ENCODE assay signal across 1 cellular context in the genomic region with DNA sequence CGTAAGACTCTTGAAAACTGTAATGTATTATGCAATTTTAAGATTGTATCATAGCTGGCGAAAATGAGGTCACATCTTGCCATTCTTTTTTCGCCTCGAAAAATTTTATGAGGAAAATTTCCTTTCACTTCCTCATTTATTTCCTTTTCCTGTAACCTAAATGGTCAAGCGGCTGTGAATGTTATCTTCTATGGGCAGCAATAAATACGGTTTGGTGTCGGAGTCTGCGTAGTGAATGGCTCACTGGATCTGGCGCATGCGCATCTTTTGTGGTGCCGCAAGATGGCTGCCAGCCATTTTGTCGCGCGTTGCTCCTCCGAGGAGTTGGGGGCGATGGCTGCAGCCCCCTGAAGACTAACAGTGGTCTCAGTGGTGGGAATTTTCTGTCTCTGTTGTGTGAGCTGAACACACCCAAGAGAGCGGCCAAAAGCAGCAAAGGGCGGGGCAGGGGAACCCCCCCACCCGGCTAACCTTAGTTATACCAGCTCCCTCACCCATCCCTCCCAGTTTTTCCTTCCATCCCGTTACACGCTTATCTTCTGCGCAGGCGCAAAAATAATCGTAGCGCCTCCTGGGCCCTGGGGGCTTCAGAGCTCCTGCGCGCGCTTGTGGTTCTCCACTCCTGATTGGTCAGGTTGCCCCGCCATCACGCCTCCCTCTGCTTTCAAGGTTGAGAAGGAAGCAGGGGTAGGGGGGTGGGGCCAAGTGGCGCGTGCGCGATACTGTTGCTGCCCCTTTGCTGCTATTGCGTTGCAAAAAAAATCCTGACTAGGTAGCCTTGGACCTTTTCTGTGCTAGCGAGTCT.
TF ChIP-seq lines count a peak whose summit lies in the region.

A gene (plus strand): TSS at position 722 of the 805 bp plus-strand sequence. CDS start 568 bp downstream, outside the sequence.

TF ChIP-seq in HepG2, 621 proteins besides CTCF, POLR2A, EP300 and RAD21 (continued from another document and continues in another):
- TF ChIP-seq, protein P1, sequence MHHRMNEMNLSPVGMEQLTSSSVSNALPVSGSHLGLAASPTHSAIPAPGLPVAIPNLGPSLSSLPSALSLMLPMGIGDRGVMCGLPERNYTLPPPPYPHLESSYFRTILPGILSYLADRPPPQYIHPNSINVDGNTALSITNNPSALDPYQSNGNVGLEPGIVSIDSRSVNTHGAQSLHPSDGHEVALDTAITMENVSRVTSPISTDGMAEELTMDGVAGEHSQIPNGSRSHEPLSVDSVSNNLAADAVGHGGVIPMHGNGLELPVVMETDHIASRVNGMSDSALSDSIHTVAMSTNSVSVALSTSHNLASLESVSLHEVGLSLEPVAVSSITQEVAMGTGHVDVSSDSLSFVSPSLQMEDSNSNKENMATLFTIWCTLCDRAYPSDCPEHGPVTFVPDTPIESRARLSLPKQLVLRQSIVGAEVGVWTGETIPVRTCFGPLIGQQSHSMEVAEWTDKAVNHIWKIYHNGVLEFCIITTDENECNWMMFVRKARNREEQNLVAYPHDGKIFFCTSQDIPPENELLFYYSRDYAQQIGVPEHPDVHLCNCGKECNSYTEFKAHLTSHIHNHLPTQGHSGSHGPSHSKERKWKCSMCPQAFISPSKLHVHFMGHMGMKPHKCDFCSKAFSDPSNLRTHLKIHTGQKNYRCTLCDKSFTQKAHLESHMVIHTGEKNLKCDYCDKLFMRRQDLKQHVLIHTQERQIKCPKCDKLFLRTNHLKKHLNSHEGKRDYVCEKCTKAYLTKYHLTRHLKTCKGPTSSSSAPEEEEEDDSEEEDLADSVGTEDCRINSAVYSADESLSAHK (CRISPR knock-in tag; IDR thresholded peaks at IDR 0.05; ENCODE audit: borderline replicate concordance) = no peak
- TF ChIP-seq, protein P2, sequence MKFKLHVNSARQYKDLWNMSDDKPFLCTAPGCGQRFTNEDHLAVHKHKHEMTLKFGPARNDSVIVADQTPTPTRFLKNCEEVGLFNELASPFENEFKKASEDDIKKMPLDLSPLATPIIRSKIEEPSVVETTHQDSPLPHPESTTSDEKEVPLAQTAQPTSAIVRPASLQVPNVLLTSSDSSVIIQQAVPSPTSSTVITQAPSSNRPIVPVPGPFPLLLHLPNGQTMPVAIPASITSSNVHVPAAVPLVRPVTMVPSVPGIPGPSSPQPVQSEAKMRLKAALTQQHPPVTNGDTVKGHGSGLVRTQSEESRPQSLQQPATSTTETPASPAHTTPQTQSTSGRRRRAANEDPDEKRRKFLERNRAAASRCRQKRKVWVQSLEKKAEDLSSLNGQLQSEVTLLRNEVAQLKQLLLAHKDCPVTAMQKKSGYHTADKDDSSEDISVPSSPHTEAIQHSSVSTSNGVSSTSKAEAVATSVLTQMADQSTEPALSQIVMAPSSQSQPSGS (CRISPR knock-in tag; IDR thresholded peaks at IDR 0.05) = 0 out of 2 replicates have a peak, but pooled peaks have one; percentile 11
- TF ChIP-seq, protein P3, sequence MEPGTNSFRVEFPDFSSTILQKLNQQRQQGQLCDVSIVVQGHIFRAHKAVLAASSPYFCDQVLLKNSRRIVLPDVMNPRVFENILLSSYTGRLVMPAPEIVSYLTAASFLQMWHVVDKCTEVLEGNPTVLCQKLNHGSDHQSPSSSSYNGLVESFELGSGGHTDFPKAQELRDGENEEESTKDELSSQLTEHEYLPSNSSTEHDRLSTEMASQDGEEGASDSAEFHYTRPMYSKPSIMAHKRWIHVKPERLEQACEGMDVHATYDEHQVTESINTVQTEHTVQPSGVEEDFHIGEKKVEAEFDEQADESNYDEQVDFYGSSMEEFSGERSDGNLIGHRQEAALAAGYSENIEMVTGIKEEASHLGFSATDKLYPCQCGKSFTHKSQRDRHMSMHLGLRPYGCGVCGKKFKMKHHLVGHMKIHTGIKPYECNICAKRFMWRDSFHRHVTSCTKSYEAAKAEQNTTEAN (CRISPR knock-in tag; conservative IDR thresholded peaks at IDR 0.05) = peak; percentile 55; the same call in 1 of the 2 replicates
- no peak for TF ChIP-seq AHR (CRISPR knock-in tag; IDR thresholded peaks at IDR 0.05)
- TF ChIP-seq, protein P4, sequence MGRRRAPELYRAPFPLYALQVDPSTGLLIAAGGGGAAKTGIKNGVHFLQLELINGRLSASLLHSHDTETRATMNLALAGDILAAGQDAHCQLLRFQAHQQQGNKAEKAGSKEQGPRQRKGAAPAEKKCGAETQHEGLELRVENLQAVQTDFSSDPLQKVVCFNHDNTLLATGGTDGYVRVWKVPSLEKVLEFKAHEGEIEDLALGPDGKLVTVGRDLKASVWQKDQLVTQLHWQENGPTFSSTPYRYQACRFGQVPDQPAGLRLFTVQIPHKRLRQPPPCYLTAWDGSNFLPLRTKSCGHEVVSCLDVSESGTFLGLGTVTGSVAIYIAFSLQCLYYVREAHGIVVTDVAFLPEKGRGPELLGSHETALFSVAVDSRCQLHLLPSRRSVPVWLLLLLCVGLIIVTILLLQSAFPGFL (CRISPR knock-in tag; IDR thresholded peaks at IDR 0.05) = no peak
- no peak; the same call in 1 of the 2 replicates for TF ChIP-seq ETV5 (CRISPR knock-in tag; IDR thresholded peaks at IDR 0.05; ENCODE audit: borderline replicate concordance)
- no peak for TF ChIP-seq ZNF672 (CRISPR knock-in tag; IDR thresholded peaks at IDR 0.05)
- TF ChIP-seq PHF20 (CRISPR knock-in tag; IDR thresholded peaks at IDR 0.05) = 0 out of 2 replicates have a peak, but pooled peaks have one; percentile 11
- TF ChIP-seq ZNF430 (CRISPR knock-in tag; IDR thresholded peaks at IDR 0.05) = 0 out of 2 replicates have a peak, but pooled peaks have one; percentile 16
- TF ChIP-seq ZSCAN29 (CRISPR knock-in tag; conservative IDR thresholded peaks at IDR 0.05) = no peak
- no peak for TF ChIP-seq NCOA5 (CRISPR knock-in tag; IDR thresholded peaks at IDR 0.05)
- TF ChIP-seq ZNF556 (CRISPR knock-in tag; IDR thresholded peaks at IDR 0.05; ENCODE audit: borderline replicate concordance) = no peak; the same call in 1 of the 2 replicates
- TF ChIP-seq IKZF1 (IDR thresholded peaks at IDR 0.05) = no peak
- peak; percentile 29 for TF ChIP-seq ELF1 (CRISPR knock-in tag; IDR thresholded peaks at IDR 0.05)
- TF ChIP-seq, protein P5, sequence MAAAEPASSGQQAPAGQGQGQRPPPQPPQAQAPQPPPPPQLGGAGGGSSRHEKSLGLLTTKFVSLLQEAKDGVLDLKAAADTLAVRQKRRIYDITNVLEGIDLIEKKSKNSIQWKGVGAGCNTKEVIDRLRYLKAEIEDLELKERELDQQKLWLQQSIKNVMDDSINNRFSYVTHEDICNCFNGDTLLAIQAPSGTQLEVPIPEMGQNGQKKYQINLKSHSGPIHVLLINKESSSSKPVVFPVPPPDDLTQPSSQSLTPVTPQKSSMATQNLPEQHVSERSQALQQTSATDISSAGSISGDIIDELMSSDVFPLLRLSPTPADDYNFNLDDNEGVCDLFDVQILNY (CRISPR knock-in tag; conservative IDR thresholded peaks at IDR 0.05) = peak; percentile 66
- no peak for TF ChIP-seq FOXP1 (IDR thresholded peaks at IDR 0.05)
- no peak for TF ChIP-seq FOXP1 (CRISPR knock-in tag; IDR thresholded peaks at IDR 0.05)
- peak; percentile 66 for TF ChIP-seq CREM (IDR thresholded peaks at IDR 0.05)
- no peak for TF ChIP-seq CREM (CRISPR knock-in tag; IDR thresholded peaks at IDR 0.05)
- peak; percentile 72 for TF ChIP-seq GATAD1 (CRISPR knock-in tag; IDR thresholded peaks at IDR 0.05)
- TF ChIP-seq KLF9 (CRISPR knock-in tag; IDR thresholded peaks at IDR 0.05; ENCODE audit: low read depth) = no peak
- no peak for TF ChIP-seq ATM (IDR thresholded peaks at IDR 0.05; ENCODE audit: borderline replicate concordance)
- no peak for TF ChIP-seq PCBP2 (optimal IDR thresholded peaks at IDR 0.05; ENCODE audit: low read depth, low read length, poor library complexity, severe bottlenecking)
- TF ChIP-seq ZNF777 (CRISPR knock-in tag; IDR thresholded peaks at IDR 0.05) = no peak
- TF ChIP-seq, protein P6, sequence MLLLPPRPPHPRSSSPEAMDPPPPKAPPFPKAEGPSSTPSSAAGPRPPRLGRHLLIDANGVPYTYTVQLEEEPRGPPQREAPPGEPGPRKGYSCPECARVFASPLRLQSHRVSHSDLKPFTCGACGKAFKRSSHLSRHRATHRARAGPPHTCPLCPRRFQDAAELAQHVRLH (CRISPR knock-in tag; IDR thresholded peaks at IDR 0.05; ENCODE audit: borderline replicate concordance, low read depth) = no peak
- TF ChIP-seq, protein P7, sequence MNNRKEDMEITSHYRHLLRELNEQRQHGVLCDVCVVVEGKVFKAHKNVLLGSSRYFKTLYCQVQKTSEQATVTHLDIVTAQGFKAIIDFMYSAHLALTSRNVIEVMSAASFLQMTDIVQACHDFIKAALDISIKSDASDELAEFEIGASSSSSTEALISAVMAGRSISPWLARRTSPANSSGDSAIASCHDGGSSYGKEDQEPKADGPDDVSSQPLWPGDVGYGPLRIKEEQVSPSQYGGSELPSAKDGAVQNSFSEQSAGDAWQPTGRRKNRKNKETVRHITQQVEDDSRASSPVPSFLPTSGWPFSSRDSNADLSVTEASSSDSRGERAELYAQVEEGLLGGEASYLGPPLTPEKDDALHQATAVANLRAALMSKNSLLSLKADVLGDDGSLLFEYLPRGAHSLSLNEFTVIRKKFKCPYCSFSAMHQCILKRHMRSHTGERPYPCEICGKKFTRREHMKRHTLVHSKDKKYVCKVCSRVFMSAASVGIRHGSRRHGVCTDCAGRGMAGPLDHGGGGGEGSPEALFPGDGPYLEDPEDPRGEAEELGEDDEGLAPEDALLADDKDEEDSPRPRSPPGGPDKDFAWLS (CRISPR knock-in tag; IDR thresholded peaks at IDR 0.05; ENCODE audit: borderline replicate concordance) = no peak
- peak; percentile 43; the same call in 1 of the 2 replicates for TF ChIP-seq ATF1 (CRISPR knock-in tag; IDR thresholded peaks at IDR 0.05)
- no peak for TF ChIP-seq ZNF615 (CRISPR knock-in tag; IDR thresholded peaks at IDR 0.05; ENCODE audit: borderline replicate concordance)
- TF ChIP-seq ZNF530 (CRISPR knock-in tag; IDR thresholded peaks at IDR 0.05; ENCODE audit: low read depth) = no peak
- TF ChIP-seq SRSF4 (IDR thresholded peaks at IDR 0.05; ENCODE audit: low read depth, low read length, poor library complexity, severe bottlenecking) = no peak
- TF ChIP-seq, protein P8, sequence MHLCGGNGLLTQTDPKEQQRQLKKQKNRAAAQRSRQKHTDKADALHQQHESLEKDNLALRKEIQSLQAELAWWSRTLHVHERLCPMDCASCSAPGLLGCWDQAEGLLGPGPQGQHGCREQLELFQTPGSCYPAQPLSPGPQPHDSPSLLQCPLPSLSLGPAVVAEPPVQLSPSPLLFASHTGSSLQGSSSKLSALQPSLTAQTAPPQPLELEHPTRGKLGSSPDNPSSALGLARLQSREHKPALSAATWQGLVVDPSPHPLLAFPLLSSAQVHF (CRISPR knock-in tag; IDR thresholded peaks at IDR 0.05) = no peak
- TF ChIP-seq SUZ12 (IDR thresholded peaks at IDR 0.05; ENCODE audit: low read depth, low read length) = no peak
- no peak for TF ChIP-seq TCF7L2 (IDR thresholded peaks at IDR 0.05; ENCODE audit: low read depth, low read length)
- no peak for TF ChIP-seq ZNF879 (CRISPR knock-in tag; IDR thresholded peaks at IDR 0.05)
- TF ChIP-seq, protein P9, sequence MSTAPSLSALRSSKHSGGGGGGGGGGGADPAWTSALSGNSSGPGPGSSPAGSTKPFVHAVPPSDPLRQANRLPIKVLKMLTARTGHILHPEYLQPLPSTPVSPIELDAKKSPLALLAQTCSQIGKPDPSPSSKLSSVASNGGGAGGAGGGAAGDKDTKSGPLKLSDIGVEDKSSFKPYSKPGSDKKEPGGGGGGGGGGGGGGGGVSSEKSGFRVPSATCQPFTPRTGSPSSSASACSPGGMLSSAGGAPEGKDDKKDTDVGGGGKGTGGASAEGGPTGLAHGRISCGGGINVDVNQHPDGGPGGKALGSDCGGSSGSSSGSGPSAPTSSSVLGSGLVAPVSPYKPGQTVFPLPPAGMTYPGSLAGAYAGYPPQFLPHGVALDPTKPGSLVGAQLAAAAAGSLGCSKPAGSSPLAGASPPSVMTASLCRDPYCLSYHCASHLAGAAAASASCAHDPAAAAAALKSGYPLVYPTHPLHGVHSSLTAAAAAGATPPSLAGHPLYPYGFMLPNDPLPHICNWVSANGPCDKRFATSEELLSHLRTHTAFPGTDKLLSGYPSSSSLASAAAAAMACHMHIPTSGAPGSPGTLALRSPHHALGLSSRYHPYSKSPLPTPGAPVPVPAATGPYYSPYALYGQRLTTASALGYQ (CRISPR knock-in tag; IDR thresholded peaks at IDR 0.05) = no peak
- TF ChIP-seq ZNF331 (CRISPR knock-in tag; IDR thresholded peaks at IDR 0.05) = no peak
- no peak for TF ChIP-seq HMGA1 (CRISPR knock-in tag; conservative IDR thresholded peaks at IDR 0.05)
- TF ChIP-seq, protein P10, sequence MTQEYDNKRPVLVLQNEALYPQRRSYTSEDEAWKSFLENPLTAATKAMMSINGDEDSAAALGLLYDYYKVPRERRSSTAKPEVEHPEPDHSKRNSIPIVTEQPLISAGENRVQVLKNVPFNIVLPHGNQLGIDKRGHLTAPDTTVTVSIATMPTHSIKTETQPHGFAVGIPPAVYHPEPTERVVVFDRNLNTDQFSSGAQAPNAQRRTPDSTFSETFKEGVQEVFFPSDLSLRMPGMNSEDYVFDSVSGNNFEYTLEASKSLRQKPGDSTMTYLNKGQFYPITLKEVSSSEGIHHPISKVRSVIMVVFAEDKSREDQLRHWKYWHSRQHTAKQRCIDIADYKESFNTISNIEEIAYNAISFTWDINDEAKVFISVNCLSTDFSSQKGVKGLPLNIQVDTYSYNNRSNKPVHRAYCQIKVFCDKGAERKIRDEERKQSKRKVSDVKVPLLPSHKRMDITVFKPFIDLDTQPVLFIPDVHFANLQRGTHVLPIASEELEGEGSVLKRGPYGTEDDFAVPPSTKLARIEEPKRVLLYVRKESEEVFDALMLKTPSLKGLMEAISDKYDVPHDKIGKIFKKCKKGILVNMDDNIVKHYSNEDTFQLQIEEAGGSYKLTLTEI (CRISPR knock-in tag; conservative IDR thresholded peaks at IDR 0.05) = no peak
- no peak for TF ChIP-seq ZNF30 (CRISPR knock-in tag; IDR thresholded peaks at IDR 0.05)
- peak; percentile 62; the same call in 1 of the 2 replicates for TF ChIP-seq CCDC6 (CRISPR knock-in tag; IDR thresholded peaks at IDR 0.05)
- TF ChIP-seq ZSCAN31 (CRISPR knock-in tag; IDR thresholded peaks at IDR 0.05; ENCODE audit: low read depth) = peak; percentile 89; the same call in 1 of the 2 replicates
- TF ChIP-seq, protein P11, sequence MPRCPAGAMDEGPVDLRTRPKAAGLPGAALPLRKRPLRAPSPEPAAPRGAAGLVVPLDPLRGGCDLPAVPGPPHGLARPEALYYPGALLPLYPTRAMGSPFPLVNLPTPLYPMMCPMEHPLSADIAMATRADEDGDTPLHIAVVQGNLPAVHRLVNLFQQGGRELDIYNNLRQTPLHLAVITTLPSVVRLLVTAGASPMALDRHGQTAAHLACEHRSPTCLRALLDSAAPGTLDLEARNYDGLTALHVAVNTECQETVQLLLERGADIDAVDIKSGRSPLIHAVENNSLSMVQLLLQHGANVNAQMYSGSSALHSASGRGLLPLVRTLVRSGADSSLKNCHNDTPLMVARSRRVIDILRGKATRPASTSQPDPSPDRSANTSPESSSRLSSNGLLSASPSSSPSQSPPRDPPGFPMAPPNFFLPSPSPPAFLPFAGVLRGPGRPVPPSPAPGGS (CRISPR knock-in tag; IDR thresholded peaks at IDR 0.05) = no peak
- no peak for TF ChIP-seq ZZZ3 (CRISPR knock-in tag; IDR thresholded peaks at IDR 0.05; ENCODE audit: borderline replicate concordance)
- no peak for TF ChIP-seq ZNF562 (CRISPR knock-in tag; IDR thresholded peaks at IDR 0.05; ENCODE audit: borderline replicate concordance)
- TF ChIP-seq, protein P12, sequence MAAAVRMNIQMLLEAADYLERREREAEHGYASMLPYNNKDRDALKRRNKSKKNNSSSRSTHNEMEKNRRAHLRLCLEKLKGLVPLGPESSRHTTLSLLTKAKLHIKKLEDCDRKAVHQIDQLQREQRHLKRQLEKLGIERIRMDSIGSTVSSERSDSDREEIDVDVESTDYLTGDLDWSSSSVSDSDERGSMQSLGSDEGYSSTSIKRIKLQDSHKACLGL (CRISPR knock-in tag; IDR thresholded peaks at IDR 0.05) = no peak
- TF ChIP-seq ZFP36 (IDR thresholded peaks at IDR 0.05; ENCODE audit: borderline replicate concordance, low read depth, low read length, partially characterized antibody) = no peak
- peak; percentile 69 for TF ChIP-seq MEF2D (CRISPR knock-in tag; IDR thresholded peaks at IDR 0.05)
